ENCODE assay signal across 1 cellular context in genomic region chr6:152700427-152700826, GRCh38.
TF ChIP-seq lines count a peak whose summit lies in the region.

No MANE protein-coding gene starts in this region.

TF ChIP-seq in GM23338, 12 proteins besides CTCF, POLR2A, EP300 and RAD21:
- TF ChIP-seq JUNB (IDR thresholded peaks at IDR 0.05; ENCODE audit: unreplicated experiment) (no peak), CREB1 (CRISPR knock-in tag; IDR thresholded peaks at IDR 0.05; ENCODE audit: low read depth) (no peak)
